1 cellular context compared by ENCODE assay signal in genomic region chr1:235092045-235092406, GRCh38.
TF ChIP-seq lines count a peak whose summit lies in the region.

No MANE protein-coding gene starts in this region.

TF ChIP-seq in K562, 482 proteins besides CTCF, POLR2A, EP300 and RAD21:
- TF ChIP-seq NFIC (IDR thresholded peaks at IDR 0.05) = peak; percentile 85
TF ChIP-seq in K562: peak in this region for 1; not testable (repeated sequence) for 481.
